Comparison of ENCODE assay signal across 26 cellular contexts in genomic region chr12:58584885-58585284, GRCh38.
DNase-seq lines count a peak whose midpoint lies in the region; ATAC-seq and TF ChIP-seq lines count a peak whose summit lies in the region.
"Had no signal": no experiment of that assay in that cellular context is flagged by ENCODE, and none has a peak within 500 bp of the region (broad histone marks: within the 10 kb centered on the region; RNA-seq: fewer than 3 reads in every experiment).

No MANE protein-coding gene starts in this region.

- no peak overlapping the region for H3K9ac ChIP-seq in subcutaneous abdominal adipose tissue (ENCODE audit: low read length in 5 of 5)

- H3K4me3 ChIP-seq in cardiac fibroblast (replicated peaks in 1 of 2; ENCODE audit: low read depth in 2 of 2, low read length in 2 of 2) (no peak overlapping the region), lung (no peak overlapping the region), subcutaneous abdominal adipose tissue (ENCODE audit: low read depth in 1 of 5, low read length in 5 of 5) (no peak overlapping the region)
- H3K4me3 ChIP-seq: A549, GM23338, skin epidermis, upper lobe of right lung had no signal

- no peak for DNase-seq in Right ventricle myocardium inferior (ENCODE audit: missing footprints)
- no peak for DNase-seq in left ventricle myocardium superior
- peak; percentile 37 to 85 for DNase-seq in cardiac fibroblast (ENCODE audit: low read depth in 2 of 2)
- no peak for DNase-seq in lung (ENCODE audit: low spot score)
- no peak for DNase-seq in activated CD4-positive, alpha-beta T cell treated with anti-CD3 and anti-CD28 coated beads, Interleukin-2, amount 50 U/mL, for 1 hour
- DNase-seq in ureter (ENCODE audit: low spot score), result no peak
- no peak for DNase-seq in LoVo (ENCODE audit: low spot score)
- DNase-seq: activated CD4-positive, alpha-beta T cell treated with anti-CD3 and anti-CD28 coated beads, Interleukin-2, amount 50 U/mL, for 48 hours; activated CD8-positive, alpha-beta memory T cell treated with anti-CD3 and anti-CD28 coated beads, Interleukin-2, amount 50 U/mL, for 4 hours; activated naive CD8-positive, alpha-beta T cell treated with anti-CD3 and anti-CD28 coated beads for 36 hours; cerebellar nuclear complex; effector CD8-positive, alpha-beta T cell; GF-D8; KBM-7; NCI-H146; NCI-H226; NCI-H82; OCI-M1; posterior cingulate gyrus; T-helper 9 cell; upper lobe of right lung had no signal

- H3K9me3 ChIP-seq in lung (ENCODE audit: control insufficient read depth in 2 of 2, insufficient read depth in 1 of 2, low read length in 1 of 2) (no peaks in the 10 kb centered on the region), subcutaneous abdominal adipose tissue (ENCODE audit: control insufficient read depth in 5 of 5, low read length in 5 of 5) (no peaks in the 10 kb centered on the region)
- H3K9me3 ChIP-seq: A549, upper lobe of right lung had no signal

- intact Hi-C loops in Right ventricle myocardium inferior (cut with DNase I) (no loop called here), left ventricle myocardium superior (cut with micrococcal nuclease) (no loop called here)

- H3K27ac ChIP-seq in lung (ENCODE audit: low read depth in 1 of 2, low read length in 1 of 2) (no peak overlapping the region), subcutaneous abdominal adipose tissue (ENCODE audit: low read depth, low read length) (peak overlapping the region; percentile 24)
- H3K27ac ChIP-seq: A549, upper lobe of right lung had no signal

- ATAC-seq in Right ventricle myocardium inferior (peak; percentile 52), left ventricle myocardium superior (no peak), lung (ENCODE audit: insufficient read depth, low FRiP score) (peak; percentile 27)
- ATAC-seq: A549; activated T-helper 17 cell treated with anti-CD3 and anti-CD28 coated beads, Interleukin-2, amount 50 U/mL, for 72 hours; GM23338; upper lobe of right lung had no signal

- no peak for TF ChIP-seq CTCF in cardiac fibroblast (IDR thresholded peaks at IDR 0.05; ENCODE audit: low read depth, low read length)
- no peak for TF ChIP-seq CTCF in lung (IDR thresholded peaks at IDR 0.05; ENCODE audit: control extremely low read depth, extremely low read depth)

- H3K36me3 ChIP-seq in lung (ENCODE audit: control insufficient read depth in 2 of 2, insufficient read depth in 2 of 2, low read length in 2 of 2) (no peaks in the 10 kb centered on the region), subcutaneous abdominal adipose tissue (ENCODE audit: control insufficient read depth in 5 of 5, insufficient read depth in 5 of 5, low read length in 5 of 5) (no peaks in the 10 kb centered on the region)
- H3K36me3 ChIP-seq: upper lobe of right lung had no signal

- H3K4me1 ChIP-seq in lung (ENCODE audit: control insufficient read depth in 2 of 2, insufficient read depth in 2 of 2, low read length in 2 of 2) (no peaks in the 10 kb centered on the region), subcutaneous abdominal adipose tissue (ENCODE audit: control insufficient read depth in 5 of 5, insufficient read depth in 5 of 5, low read length in 5 of 5) (peaks cover 0 to 15% (median 12%) of the 10 kb centered on the region in 5 donors)

- no peaks in the 10 kb centered on the region for H3K27me3 ChIP-seq in lung (ENCODE audit: control insufficient read depth, insufficient read depth)
- H3K27me3 ChIP-seq in subcutaneous abdominal adipose tissue (ENCODE audit: control insufficient read depth in 5 of 5, insufficient read depth in 4 of 5, low read length in 5 of 5), result no peaks in the 10 kb centered on the region
- H3K27me3 ChIP-seq: upper lobe of right lung had no signal

- 88% methylated on average over 2 of the region's 2 CpGs for WGBS in lung, 2 donors

Comparison
In these comparisons a context has a peak if more than half of its experiments do, and no peak if none do; other contexts are left out.
1. DNase-seq: peak in cardiac fibroblast (2 of 2); none in Right ventricle myocardium inferior (single experiment), left ventricle myocardium superior (single experiment), lung (single experiment), activated CD4-positive, alpha-beta T cell treated with anti-CD3 and anti-CD28 coated beads, Interleukin-2, amount 50 U/mL, for 1 hour (single experiment), ureter (single experiment) and LoVo (single experiment).